Comparison of ENCODE assay signal across 28 cellular contexts in the genomic region with DNA sequence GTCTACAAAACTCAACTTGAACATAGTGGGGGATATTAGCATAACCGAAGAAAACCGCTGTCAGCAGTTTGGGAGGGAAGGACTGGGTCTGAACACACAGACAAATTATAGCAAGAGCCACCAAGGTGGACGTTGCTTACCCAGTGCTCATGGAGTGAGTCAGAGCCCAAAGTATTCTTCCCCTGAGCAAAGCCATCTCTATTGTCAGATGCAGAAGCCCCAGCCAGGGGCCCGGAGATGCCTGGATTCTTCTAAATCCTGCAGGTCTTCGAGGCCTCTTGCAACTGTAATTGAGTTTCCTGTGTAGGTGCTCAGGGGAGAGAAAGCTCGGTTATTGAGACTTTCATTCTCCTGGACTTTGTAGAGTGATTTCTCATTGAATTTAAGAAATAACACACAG.
"Had no signal": no experiment of that assay in that cellular context is flagged by ENCODE, and none has a peak within 500 bp of the region (broad histone marks: within the 10 kb centered on the region; RNA-seq: fewer than 3 reads in every experiment).

No MANE protein-coding gene starts in this region.

- H3K4me1 ChIP-seq: colonic mucosa, gastrocnemius medialis, neural progenitor cell, prostate gland, right atrium auricular region, sigmoid colon, thyroid gland had no signal

- H3K9me3 ChIP-seq: colonic mucosa, gastrocnemius medialis, heart left ventricle, left lung, prostate gland, right atrium auricular region, sigmoid colon, stomach, thyroid gland had no signal

- H3K36me3 ChIP-seq: colonic mucosa, gastrocnemius medialis, heart left ventricle, left lung, neural progenitor cell, prostate gland, right atrium auricular region, sigmoid colon, stomach, thyroid gland had no signal

- H3K9me3 Mint-ChIP-seq: dendritic cell treated with granulocyte-macrophage colony-stimulating factor and Interleukin-4, amounts not matched to agents 40 ng/mL and 50 ng/mL, for 4 days; nephron; stimulated activated effector memory CD8-positive, alpha-beta T cell treated with anti-CD3 and anti-CD28 coated beads, Interleukin-12 subunit alpha, Interleukin-12 subunit beta, amount 100 ng/mL, for 72 hours had no signal

- H3K4me2 ChIP-seq: hepatocyte, neural progenitor cell had no signal

- H2AFZ ChIP-seq: hepatocyte, neural progenitor cell had no signal

- H3K27ac Mint-ChIP-seq: dendritic cell treated with granulocyte-macrophage colony-stimulating factor and Interleukin-4, amounts not matched to agents 40 ng/mL and 50 ng/mL, for 4 days; endodermal cell; naive thymus-derived CD4-positive, alpha-beta T cell; nephron; neural progenitor cell; stimulated activated effector memory CD8-positive, alpha-beta T cell treated with anti-CD3 and anti-CD28 coated beads, Interleukin-12 subunit alpha, Interleukin-12 subunit beta, amount 100 ng/mL, for 72 hours; type B pancreatic cell had no signal

- H3K4me3 ChIP-seq: colonic mucosa, gastrocnemius medialis, heart left ventricle, hepatocyte, left lung, neural progenitor cell, prostate gland, right atrium auricular region, sigmoid colon, stomach, thyroid gland had no signal

- H3K36me3 Mint-ChIP-seq: neural progenitor cell; stimulated activated effector memory CD8-positive, alpha-beta T cell treated with anti-CD3 and anti-CD28 coated beads, Interleukin-12 subunit alpha, Interleukin-12 subunit beta, amount 100 ng/mL, for 72 hours; type B pancreatic cell had no signal

- H3K27ac ChIP-seq: colonic mucosa, epithelial cell of prostate, gastrocnemius medialis, heart left ventricle, hepatocyte, neural progenitor cell, prostate gland, right atrium auricular region, sigmoid colon, stomach, thyroid gland had no signal

- H3K4me3 Mint-ChIP-seq: dendritic cell treated with granulocyte-macrophage colony-stimulating factor and Interleukin-4, amounts not matched to agents 40 ng/mL and 50 ng/mL, for 4 days; endodermal cell; naive thymus-derived CD4-positive, alpha-beta T cell; nephron; neural progenitor cell; stimulated activated effector memory CD8-positive, alpha-beta T cell treated with anti-CD3 and anti-CD28 coated beads, Interleukin-12 subunit alpha, Interleukin-12 subunit beta, amount 100 ng/mL, for 72 hours; type B pancreatic cell had no signal

- H3K79me2 ChIP-seq: hepatocyte had no signal

- ATAC-seq: esophagus mucosa; gastrocnemius medialis; left cardiac atrium; left lung; naive thymus-derived CD4-positive, alpha-beta T cell had no signal

- DNase-seq: colonic mucosa; effector CD8-positive, alpha-beta T cell; foreskin fibroblast; gastrocnemius medialis; heart left ventricle; left cardiac atrium; left lung; mesenchymal stem cell; midbrain; naive thymus-derived CD4-positive, alpha-beta T cell; nucleus accumbens; sigmoid colon; stimulated activated CD4-positive, alpha-beta T cell treated with anti-CD3 and anti-CD28 coated beads, Interleukin-2, amount 100 ng/mL, for 24 hours; stimulated activated CD4-positive, alpha-beta T cell treated with anti-CD3 and anti-CD28 coated beads, Interleukin-4, amount 100 ng/mL, for 24 hours; stimulated activated naive CD4-positive, alpha-beta T cell treated with Interleukin-2 at 50 U/mL for 16 hours; stomach; thyroid gland had no signal

- H3K4me1 Mint-ChIP-seq: naive thymus-derived CD4-positive, alpha-beta T cell; nephron; stimulated activated effector memory CD8-positive, alpha-beta T cell treated with anti-CD3 and anti-CD28 coated beads, Interleukin-12 subunit alpha, Interleukin-12 subunit beta, amount 100 ng/mL, for 72 hours had no signal

- H3K27me3 ChIP-seq: colonic mucosa, gastrocnemius medialis, heart left ventricle, hepatocyte, left lung, neural progenitor cell, right atrium auricular region, sigmoid colon, stomach, thyroid gland had no signal

- H3K27me3 Mint-ChIP-seq: dendritic cell treated with granulocyte-macrophage colony-stimulating factor and Interleukin-4, amounts not matched to agents 40 ng/mL and 50 ng/mL, for 4 days; type B pancreatic cell had no signal
